1 cellular context compared by ENCODE assay signal in the genomic region with DNA sequence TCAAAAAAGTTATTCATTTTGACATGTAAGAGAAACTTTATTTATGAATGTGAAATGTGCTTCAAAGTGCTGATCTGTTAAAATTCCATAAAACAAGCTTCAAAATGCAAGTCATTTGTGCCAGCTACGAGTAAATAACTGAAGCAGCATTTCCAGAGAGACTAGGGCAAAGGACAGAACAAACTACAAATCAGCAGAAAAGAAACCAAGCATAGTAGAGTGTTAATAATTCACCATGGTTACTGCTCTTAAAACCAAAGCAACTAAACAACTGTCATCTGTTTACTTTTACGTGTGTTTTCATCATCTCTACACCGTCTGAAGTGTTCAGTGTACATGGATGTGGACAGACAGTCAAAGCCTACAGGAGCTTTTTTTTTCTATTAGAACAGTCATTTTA.
TF ChIP-seq lines count a peak whose summit lies in the region.

No MANE protein-coding gene starts in this region.

TF ChIP-seq in GM23338, 12 proteins besides CTCF, POLR2A, EP300 and RAD21 (continued from another document):
- TF ChIP-seq, protein P1, sequence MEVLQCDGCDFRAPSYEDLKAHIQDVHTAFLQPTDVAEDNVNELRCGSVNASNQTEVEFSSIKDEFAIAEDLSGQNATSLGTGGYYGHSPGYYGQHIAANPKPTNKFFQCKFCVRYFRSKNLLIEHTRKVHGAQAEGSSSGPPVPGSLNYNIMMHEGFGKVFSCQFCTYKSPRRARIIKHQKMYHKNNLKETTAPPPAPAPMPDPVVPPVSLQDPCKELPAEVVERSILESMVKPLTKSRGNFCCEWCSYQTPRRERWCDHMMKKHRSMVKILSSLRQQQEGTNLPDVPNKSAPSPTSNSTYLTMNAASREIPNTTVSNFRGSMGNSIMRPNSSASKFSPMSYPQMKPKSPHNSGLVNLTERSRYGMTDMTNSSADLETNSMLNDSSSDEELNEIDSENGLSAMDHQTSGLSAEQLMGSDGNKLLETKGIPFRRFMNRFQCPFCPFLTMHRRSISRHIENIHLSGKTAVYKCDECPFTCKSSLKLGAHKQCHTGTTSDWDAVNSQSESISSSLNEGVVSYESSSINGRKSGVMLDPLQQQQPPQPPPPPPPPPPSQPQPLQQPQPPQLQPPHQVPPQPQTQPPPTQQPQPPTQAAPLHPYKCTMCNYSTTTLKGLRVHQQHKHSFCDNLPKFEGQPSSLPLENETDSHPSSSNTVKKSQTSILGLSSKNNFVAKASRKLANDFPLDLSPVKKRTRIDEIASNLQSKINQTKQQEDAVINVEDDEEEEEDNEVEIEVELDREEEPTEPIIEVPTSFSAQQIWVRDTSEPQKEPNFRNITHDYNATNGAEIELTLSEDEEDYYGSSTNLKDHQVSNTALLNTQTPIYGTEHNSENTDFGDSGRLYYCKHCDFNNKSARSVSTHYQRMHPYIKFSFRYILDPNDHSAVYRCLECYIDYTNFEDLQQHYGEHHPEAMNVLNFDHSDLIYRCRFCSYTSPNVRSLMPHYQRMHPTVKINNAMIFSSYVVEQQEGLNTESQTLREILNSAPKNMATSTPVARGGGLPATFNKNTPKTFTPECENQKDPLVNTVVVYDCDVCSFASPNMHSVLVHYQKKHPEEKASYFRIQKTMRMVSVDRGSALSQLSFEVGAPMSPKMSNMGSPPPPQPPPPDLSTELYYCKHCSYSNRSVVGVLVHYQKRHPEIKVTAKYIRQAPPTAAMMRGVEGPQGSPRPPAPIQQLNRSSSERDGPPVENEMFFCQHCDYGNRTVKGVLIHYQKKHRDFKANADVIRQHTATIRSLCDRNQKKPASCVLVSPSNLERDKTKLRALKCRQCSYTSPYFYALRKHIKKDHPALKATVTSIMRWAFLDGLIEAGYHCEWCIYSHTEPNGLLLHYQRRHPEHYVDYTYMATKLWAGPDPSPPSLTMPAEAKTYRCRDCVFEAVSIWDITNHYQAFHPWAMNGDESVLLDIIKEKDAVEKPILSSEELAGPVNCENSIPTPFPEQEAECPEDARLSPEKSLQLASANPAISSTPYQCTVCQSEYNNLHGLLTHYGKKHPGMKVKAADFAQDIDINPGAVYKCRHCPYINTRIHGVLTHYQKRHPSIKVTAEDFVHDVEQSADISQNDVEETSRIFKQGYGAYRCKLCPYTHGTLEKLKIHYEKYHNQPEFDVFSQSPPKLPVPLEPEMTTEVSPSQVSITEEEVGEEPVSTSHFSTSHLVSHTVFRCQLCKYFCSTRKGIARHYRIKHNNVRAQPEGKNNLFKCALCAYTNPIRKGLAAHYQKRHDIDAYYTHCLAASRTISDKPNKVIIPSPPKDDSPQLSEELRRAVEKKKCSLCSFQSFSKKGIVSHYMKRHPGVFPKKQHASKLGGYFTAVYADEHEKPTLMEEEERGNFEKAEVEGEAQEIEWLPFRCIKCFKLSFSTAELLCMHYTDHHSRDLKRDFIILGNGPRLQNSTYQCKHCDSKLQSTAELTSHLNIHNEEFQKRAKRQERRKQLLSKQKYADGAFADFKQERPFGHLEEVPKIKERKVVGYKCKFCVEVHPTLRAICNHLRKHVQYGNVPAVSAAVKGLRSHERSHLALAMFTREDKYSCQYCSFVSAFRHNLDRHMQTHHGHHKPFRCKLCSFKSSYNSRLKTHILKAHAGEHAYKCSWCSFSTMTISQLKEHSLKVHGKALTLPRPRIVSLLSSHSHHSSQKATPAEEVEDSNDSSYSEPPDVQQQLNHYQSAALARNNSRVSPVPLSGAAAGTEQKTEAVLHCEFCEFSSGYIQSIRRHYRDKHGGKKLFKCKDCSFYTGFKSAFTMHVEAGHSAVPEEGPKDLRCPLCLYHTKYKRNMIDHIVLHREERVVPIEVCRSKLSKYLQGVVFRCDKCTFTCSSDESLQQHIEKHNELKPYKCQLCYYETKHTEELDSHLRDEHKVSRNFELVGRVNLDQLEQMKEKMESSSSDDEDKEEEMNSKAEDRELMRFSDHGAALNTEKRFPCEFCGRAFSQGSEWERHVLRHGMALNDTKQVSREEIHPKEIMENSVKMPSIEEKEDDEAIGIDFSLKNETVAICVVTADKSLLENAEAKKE (CRISPR knock-in tag; IDR thresholded peaks at IDR 0.05), result no peak
- no peak for TF ChIP-seq EZH2phosphoT487 (IDR thresholded peaks at IDR 0.05; ENCODE audit: unreplicated experiment)
